In genomic region chr4:141335166-141335565, GRCh38 we compare ENCODE assay signal across 18 cellular contexts.
DNase-seq lines count a peak whose midpoint lies in the region; ATAC-seq and TF ChIP-seq lines count a peak whose summit lies in the region.
"Had no signal": no experiment of that assay in that cellular context is flagged by ENCODE, and none has a peak within 500 bp of the region (broad histone marks: within the 10 kb centered on the region; RNA-seq: fewer than 3 reads in every experiment).

No MANE protein-coding gene starts in this region.

- H3K36me3 ChIP-seq in Panc1 (ENCODE audit: control insufficient read depth, insufficient read depth, low read length) (no peaks in the 10 kb centered on the region), psoas muscle (ENCODE audit: insufficient read depth in 1 of 2, low read depth in 1 of 2) (no peaks in the 10 kb centered on the region), SJCRH30 (no peaks in the 10 kb centered on the region)
- H3K36me3 ChIP-seq: BLaER1, SJSA1 had no signal

- H3K4me1 Mint-ChIP-seq in CD14-positive monocyte (peaks cover 63% of the 10 kb centered on the region), Calu3 (ENCODE audit: low read depth, unreplicated experiment) (peaks cover 13% of the 10 kb centered on the region)
- H3K4me1 Mint-ChIP-seq in activated CD8-positive, alpha-beta T cell treated with anti-CD3 and anti-CD28 coated beads, Interleukin-2, amount 10 ng/mL, durations not matched to agents 7 days and 5 days (ENCODE audit: low read depth) = no peaks in the 10 kb centered on the region

- WGBS in psoas muscle, 3 donors = 71 to 83% (median 77%) methylated on average over 1 of the region's 1 CpG

- in situ Hi-C loops in Panc1 (cut with HindIII; ENCODE audit: low pct_unique_long_range_greater_than_20kb, low sequenced_read_pairs) = no loop called here

- H3K27ac Mint-ChIP-seq in CD14-positive monocyte (peak overlapping the region in 2 of 7 donors; percentile 30 to 47), Calu3 (ENCODE audit: unreplicated experiment) (peak overlapping the region; percentile 63)
- no peak overlapping the region for H3K27ac Mint-ChIP-seq in activated CD8-positive, alpha-beta T cell treated with anti-CD3 and anti-CD28 coated beads, Interleukin-2, amount 10 ng/mL, durations not matched to agents 7 days and 5 days
- H3K27ac Mint-ChIP-seq: CD4-positive, alpha-beta memory T cell; IgD-negative memory B cell had no signal

- peak overlapping the region; percentile 23 to 47; a peak in 3 of 4 replicates for H3K4me3 ChIP-seq in Panc1 (ENCODE audit: low read depth in 2 of 2, low read length in 2 of 2)
- no peak overlapping the region for H3K4me3 ChIP-seq in psoas muscle
- no peak overlapping the region for H3K4me3 ChIP-seq in SJCRH30
- H3K4me3 ChIP-seq: BLaER1, SJSA1 had no signal

- H3K9me3 Mint-ChIP-seq in CD14-positive monocyte (peaks cover 0 to 3% (median 0%) of the 10 kb centered on the region in 7 donors), Calu3 (ENCODE audit: low read depth, unreplicated experiment) (no peaks in the 10 kb centered on the region)
- H3K9me3 Mint-ChIP-seq in activated CD8-positive, alpha-beta T cell treated with anti-CD3 and anti-CD28 coated beads, Interleukin-2, amount 10 ng/mL, durations not matched to agents 7 days and 5 days (ENCODE audit: insufficient read depth) = no peaks in the 10 kb centered on the region
- H3K9me3 Mint-ChIP-seq: CD4-positive, alpha-beta memory T cell; IgD-negative memory B cell had no signal

- BruUV-seq in Calu3 (replicated peaks; lab: Mats Ljungman, UMichigan) (no TSS peak), Panc1 (replicated peaks; lab: Mats Ljungman, UMichigan) (no TSS peak)

- DNase-seq in CD14-positive monocyte (ENCODE audit: low spot score) (no peak), Calu3 (no peak), Panc1 (ENCODE audit: low read depth, low spot score) (no peak), psoas muscle (no peak), SJCRH30 (no peak)
- DNase-seq in activated CD8-positive, alpha-beta T cell treated with anti-CD3 and anti-CD28 coated beads, Interleukin-2, amount 10 ng/mL, durations not matched to agents 7 days and 5 days = no peak
- DNase-seq: ACHN; CD4-positive, alpha-beta memory T cell; EL; GF-D8; Kasumi-1; NCI-H187; NCI-H446; NCI-H526 treated with DMSO at 0.1 percent for 48 hours had no signal

- H3K4me1 ChIP-seq in Panc1 (ENCODE audit: control insufficient read depth, insufficient read depth, low read length) (no peaks in the 10 kb centered on the region; the same call in 1 of the 2 replicates), psoas muscle (peaks cover 4% of the 10 kb centered on the region), SJCRH30 (peaks cover 14% of the 10 kb centered on the region; the same call in 1 of the 2 replicates)

- H3K9me3 ChIP-seq in Panc1 (ENCODE audit: control insufficient read depth, insufficient read depth, low read depth, low read length) = no peaks in the 10 kb centered on the region
- no peaks in the 10 kb centered on the region for H3K9me3 ChIP-seq in psoas muscle
- H3K9me3 ChIP-seq in SJCRH30 (replicated peaks) = no peaks in the 10 kb centered on the region
- H3K9me3 ChIP-seq: BLaER1, SJSA1 had no signal

- H3K4me3 Mint-ChIP-seq in CD14-positive monocyte (peak overlapping the region; percentile 80 to 89), Calu3 (ENCODE audit: low read depth, unreplicated experiment) (peak overlapping the region; percentile 85)
- H3K4me3 Mint-ChIP-seq in activated CD8-positive, alpha-beta T cell treated with anti-CD3 and anti-CD28 coated beads, Interleukin-2, amount 10 ng/mL, durations not matched to agents 7 days and 5 days = no peak overlapping the region
- H3K4me3 Mint-ChIP-seq: CD4-positive, alpha-beta memory T cell had no signal

- no peaks in the 10 kb centered on the region for H3K27me3 ChIP-seq in Panc1 (ENCODE audit: control insufficient read depth, insufficient read depth, low read length)
- no peaks in the 10 kb centered on the region for H3K27me3 ChIP-seq in psoas muscle (ENCODE audit: insufficient read depth in 3 of 3, low read length in 2 of 3)
- H3K27me3 ChIP-seq in SJCRH30 = no peaks in the 10 kb centered on the region
- H3K27me3 ChIP-seq: BLaER1 had no signal

- H3K36me3 Mint-ChIP-seq in CD14-positive monocyte (peaks cover 18 to 22% of the 10 kb centered on the region in 2 donors), Calu3 (ENCODE audit: insufficient read depth, unreplicated experiment) (peaks cover 38% of the 10 kb centered on the region)
- no peaks in the 10 kb centered on the region for H3K36me3 Mint-ChIP-seq in activated CD8-positive, alpha-beta T cell treated with anti-CD3 and anti-CD28 coated beads, Interleukin-2, amount 10 ng/mL, durations not matched to agents 7 days and 5 days (ENCODE audit: low read depth)
- H3K36me3 Mint-ChIP-seq: CD4-positive, alpha-beta memory T cell; IgD-negative memory B cell had no signal

- intact Hi-C loops in CD14-positive monocyte (cut with micrococcal nuclease) = no loop called here
- intact Hi-C loops in Calu3 (cut with micrococcal nuclease; ENCODE audit: unreplicated experiment) = no loop called here
- intact Hi-C loops in Panc1 (cut with micrococcal nuclease; ENCODE audit: unreplicated experiment) = no loop called here
- intact Hi-C loops in psoas muscle (cut with DNase I) = loop anchor here in 1 of 2 donors (5.0 kb wide), 1 partner anchor 302 kb away; the partner anchor contains the start of gene IL15

- POLR2A ChIA-PET in Panc1 (lab: Charles Lee) = no interaction called here
- POLR2A ChIA-PET in activated CD8-positive, alpha-beta T cell treated with anti-CD3 and anti-CD28 coated beads, Interleukin-2, amount 10 ng/mL, durations not matched to agents 7 days and 5 days (lab: Charles Lee) = no interaction called here

- ATAC-seq in Panc1 = no peak
- no peak for ATAC-seq in psoas muscle
- ATAC-seq in activated CD8-positive, alpha-beta T cell treated with anti-CD3 and anti-CD28 coated beads, Interleukin-2, amount 10 ng/mL, durations not matched to agents 7 days and 5 days = no peak
- no peak for ATAC-seq in GM21528 (IDR thresholded peaks at IDR 0.05; ENCODE audit: low FRiP score, unreplicated experiment)

- CTCF ChIA-PET in Calu3 (lab: Charles Lee) = no interaction called here
- CTCF ChIA-PET in Panc1 (lab: Charles Lee) = no interaction called here
- CTCF ChIA-PET in activated CD8-positive, alpha-beta T cell treated with anti-CD3 and anti-CD28 coated beads, Interleukin-2, amount 10 ng/mL, durations not matched to agents 7 days and 5 days (lab: Charles Lee) = no interaction called here

- H3K27me3 Mint-ChIP-seq in CD14-positive monocyte (ENCODE audit: low read depth in 3 of 3) (peaks cover 5 to 13% (median 6%) of the 10 kb centered on the region in 3 donors), Calu3 (ENCODE audit: unreplicated experiment) (no peaks in the 10 kb centered on the region)
- peaks cover 38% of the 10 kb centered on the region for H3K27me3 Mint-ChIP-seq in activated CD8-positive, alpha-beta T cell treated with anti-CD3 and anti-CD28 coated beads, Interleukin-2, amount 10 ng/mL, durations not matched to agents 7 days and 5 days (ENCODE audit: low read depth)

- no peak for TF ChIP-seq CTCF in CD14-positive monocyte (IDR thresholded peaks at IDR 0.05)
- TF ChIP-seq CTCF in Calu3 (IDR thresholded peaks at IDR 0.05; ENCODE audit: unreplicated experiment) = no peak
- TF ChIP-seq CTCF in Panc1 (IDR thresholded peaks at IDR 0.05) = no peak
- TF ChIP-seq CTCF in psoas muscle (IDR thresholded peaks at IDR 0.05) = no peak

- H3K27ac ChIP-seq in Panc1 (ENCODE audit: low read length) (peak overlapping the region; percentile 29; the same call in 1 of the 2 replicates), psoas muscle (peak overlapping the region; percentile 54), SJCRH30 (no peak overlapping the region)
- H3K27ac ChIP-seq: BLaER1, SJSA1 had no signal

Comparison
In these comparisons a context has a peak if more than half of its experiments do, and no peak if none do; other contexts are left out.
1. H3K4me3 ChIP-seq: peak in Panc1 (2 of 2); none in psoas muscle (single experiment) and SJCRH30 (single experiment).